ENCODE assay signal across 13 cellular contexts in the genomic region with DNA sequence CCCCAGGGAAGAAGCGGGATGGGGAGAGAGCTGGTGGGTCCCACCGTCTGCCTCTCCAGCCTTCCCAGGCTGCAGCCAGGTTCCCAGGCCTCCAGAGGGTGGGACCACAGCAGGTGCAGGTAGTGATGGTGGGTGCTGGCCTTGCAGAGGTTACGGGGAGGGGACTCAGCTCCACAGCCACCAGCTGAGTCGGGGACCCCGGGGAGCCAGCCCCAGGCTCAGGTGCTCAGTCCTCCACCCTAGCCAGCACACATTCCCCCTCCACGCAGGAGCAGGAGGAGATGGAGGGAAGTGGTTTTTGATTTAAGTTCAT. TPM values are rescaled to one million over a fixed set of nuclear protein-coding genes. Genes with fewer than 3 reads are reported as not detected.
DNase-seq lines count a peak whose midpoint lies in the region; ATAC-seq and TF ChIP-seq lines count a peak whose summit lies in the region.
"Had no signal": no experiment of that assay in that cellular context is flagged by ENCODE, and none has a peak within 500 bp of the region (broad histone marks: within the 10 kb centered on the region; RNA-seq: fewer than 3 reads in every experiment).

No MANE protein-coding gene starts in this region.

- H3K79me2 ChIP-seq in MM.1S (ENCODE audit: low read length) = no peaks in the 10 kb centered on the region

- no peaks in the 10 kb centered on the region for H4K20me1 ChIP-seq in MM.1S (ENCODE audit: insufficient read depth, low read length)

- H3K36me3 ChIP-seq in Caco-2 (ENCODE audit: control insufficient read depth, insufficient read depth, low read length) = peaks cover 1% of the 10 kb centered on the region; the same call in 1 of the 2 replicates
- no peaks in the 10 kb centered on the region for H3K36me3 ChIP-seq in MM.1S (replicated peaks; ENCODE audit: insufficient read depth, low read length)
- H3K36me3 ChIP-seq in endodermal cell (ENCODE audit: control insufficient read depth, insufficient read depth, low read length) = peaks cover 20% of the 10 kb centered on the region
- H3K36me3 ChIP-seq in H7 (replicated peaks; ENCODE audit: control insufficient read depth, insufficient read depth, low read length) = peaks cover 2% of the 10 kb centered on the region

- H3K4me3 ChIP-seq in Caco-2 (ENCODE audit: low read depth, low read length) = no peak overlapping the region
- H3K4me3 ChIP-seq in MM.1S (ENCODE audit: low read length) = no peak overlapping the region
- no peak overlapping the region for H3K4me3 ChIP-seq in endodermal cell (ENCODE audit: low read length)
- no peak overlapping the region for H3K4me3 ChIP-seq in H7 (ENCODE audit: insufficient read depth, low read depth, low read length)

- H3K27me3 ChIP-seq in Caco-2 (replicated peaks; ENCODE audit: control insufficient read depth, insufficient read depth, low read length) = no peaks in the 10 kb centered on the region
- H3K27me3 ChIP-seq in MM.1S (replicated peaks; ENCODE audit: insufficient read depth, low read length) = no peaks in the 10 kb centered on the region
- H3K27me3 ChIP-seq in endodermal cell (ENCODE audit: control insufficient read depth, insufficient read depth, low read length, poor library complexity, severe bottlenecking) = no peaks in the 10 kb centered on the region
- peaks cover 10% of the 10 kb centered on the region for H3K27me3 ChIP-seq in H7 (ENCODE audit: control insufficient read depth, insufficient read depth, low read length)

- ATAC-seq in natural killer cell = no peak

- no peaks in the 10 kb centered on the region for H3K9me3 Mint-ChIP-seq in Caco-2 (ENCODE audit: unreplicated experiment)
- no peaks in the 10 kb centered on the region for H3K9me3 Mint-ChIP-seq in natural killer cell
- H3K9me3 Mint-ChIP-seq in endodermal cell = no peaks in the 10 kb centered on the region
- H3K9me3 Mint-ChIP-seq: activated T-helper 17 cell treated with anti-CD3 and anti-CD28 coated beads, Interleukin-2, amount 50 U/mL, for 72 hours; T-cell had no signal

- no peak overlapping the region for H3K9ac ChIP-seq in MM.1S (ENCODE audit: low read length)
- no peak overlapping the region for H3K9ac ChIP-seq in endodermal cell (ENCODE audit: extremely low read depth, low read length, poor library complexity, severe bottlenecking)

- no peaks in the 10 kb centered on the region for H3K9me2 ChIP-seq in MM.1S (replicated peaks; ENCODE audit: insufficient read depth, low read length)

- H2AFZ ChIP-seq in MM.1S (ENCODE audit: low read length) = no peak overlapping the region

- no peak overlapping the region for H3K4me3 Mint-ChIP-seq in Caco-2 (ENCODE audit: unreplicated experiment)
- H3K4me3 Mint-ChIP-seq in natural killer cell = no peak overlapping the region
- H3K4me3 Mint-ChIP-seq in endodermal cell = no peak overlapping the region
- H3K4me3 Mint-ChIP-seq: activated T-helper 17 cell treated with anti-CD3 and anti-CD28 coated beads, Interleukin-2, amount 50 U/mL, for 72 hours; T-cell had no signal

- 0 out of 2 replicates have a peak, but pooled peaks cover 5% of the 10 kb centered on the region for H3F3A ChIP-seq in MM.1S (ENCODE audit: insufficient read depth, low read length)

- H3K36me3 Mint-ChIP-seq in Caco-2 (ENCODE audit: insufficient read depth, unreplicated experiment) (peaks cover 26% of the 10 kb centered on the region), natural killer cell (no peaks in the 10 kb centered on the region), endodermal cell (ENCODE audit: low read depth) (peaks cover 15% of the 10 kb centered on the region)

- CTCF ChIA-PET in Caco-2 (lab: Charles Lee) (no interaction called here), RWPE1 (lab: Yijun Ruan, JAX) (interaction anchor here (0.7 to 0.9 kb wide), 2 partner anchors 9 to 18 kb away, joined by 3 to 4 read pairs; no protein-coding TSS in a partner anchor)

- H3K9me3 ChIP-seq in Caco-2 (no peaks in the 10 kb centered on the region), MM.1S (replicated peaks; ENCODE audit: insufficient read depth, low read length) (no peaks in the 10 kb centered on the region), endodermal cell (ENCODE audit: control insufficient read depth, low read length) (no peaks in the 10 kb centered on the region)
- H3K9me3 ChIP-seq: psoas muscle had no signal

- H3K27ac ChIP-seq in RWPE1 = peak overlapping the region; percentile 99
- H3K27ac ChIP-seq in MM.1S (ENCODE audit: low read length) = no peak overlapping the region
- no peak overlapping the region for H3K27ac ChIP-seq in endodermal cell (ENCODE audit: low read depth, low read length)

- TF ChIP-seq CTCF in Caco-2 (IDR thresholded peaks at IDR 0.05; ENCODE audit: insufficient read depth in 1 of 2, low read depth in 1 of 2, low read length in 1 of 2, severe bottlenecking in 1 of 2, unreplicated experiment in 1 of 2) = no peak
- no peak for TF ChIP-seq CTCF in RWPE1 (conservative IDR thresholded peaks at IDR 0.05; ENCODE audit: low read depth)
- TF ChIP-seq CTCF in natural killer cell (IDR thresholded peaks at IDR 0.05) = no peak
- no peak for TF ChIP-seq CTCF in MM.1S (IDR thresholded peaks at IDR 0.05; ENCODE audit: low read length)
- TF ChIP-seq CTCF in endodermal cell (conservative IDR thresholded peaks at IDR 0.05) = no peak

- 96% methylated on average over 6 of the region's 6 CpGs; no CpG with 5 or more reads in 1 of the 2 experiments for WGBS in endodermal cell (ENCODE audit: insufficient coverage in 1 of 2, insufficient read length in 1 of 2), 2 experiments

- H3K27ac Mint-ChIP-seq in Caco-2 (ENCODE audit: unreplicated experiment) (no peak overlapping the region), natural killer cell (peak overlapping the region; percentile 48), endodermal cell (no peak overlapping the region)
- H3K27ac Mint-ChIP-seq: T-cell had no signal

- H3K27me3 Mint-ChIP-seq in Caco-2 (ENCODE audit: insufficient read depth, unreplicated experiment) (no peaks in the 10 kb centered on the region), natural killer cell (ENCODE audit: low read depth in 2 of 2) (no peaks in the 10 kb centered on the region), endodermal cell (ENCODE audit: insufficient read depth) (peaks cover 18% of the 10 kb centered on the region)
- H3K27me3 Mint-ChIP-seq: activated T-helper 17 cell treated with anti-CD3 and anti-CD28 coated beads, Interleukin-2, amount 50 U/mL, for 72 hours; T-cell had no signal

- H3K4me1 ChIP-seq in Caco-2 (peaks cover 10% of the 10 kb centered on the region), MM.1S (ENCODE audit: low read length) (no peaks in the 10 kb centered on the region), endodermal cell (ENCODE audit: control insufficient read depth, insufficient read depth, low read length) (no peaks in the 10 kb centered on the region)

- peaks cover 6% of the 10 kb centered on the region for H3K4me1 Mint-ChIP-seq in Caco-2 (ENCODE audit: low read depth, unreplicated experiment)
- peaks cover 11 to 19% of the 10 kb centered on the region in 2 donors for H3K4me1 Mint-ChIP-seq in natural killer cell
- peaks cover 4% of the 10 kb centered on the region for H3K4me1 Mint-ChIP-seq in endodermal cell

- POLR2A ChIA-PET in Caco-2 (lab: Charles Lee) = interaction anchor here (0.6 kb wide), 1 partner anchor 17 kb away, joined by 3 read pairs; no protein-coding TSS in a partner anchor
- POLR2A ChIA-PET in RWPE1 (lab: Yijun Ruan, JAX; ENCODE audit: low non-redundant PET) = no interaction called here

- DNase-seq in Caco-2 = no peak
- DNase-seq in RWPE1 (ENCODE audit: low spot score) = no peak
- no peak for DNase-seq in natural killer cell
- DNase-seq in MM.1S = no peak
- DNase-seq in endodermal cell = no peak
- no peak for DNase-seq in H7
- DNase-seq: DND-41, NCI-H1092 treated with DMSO at 0.1 percent for 48 hours, NCI-H446, OCI-M1 had no signal

- H3K4me2 ChIP-seq in MM.1S (ENCODE audit: low read depth, low read length) = no peak overlapping the region

- BruUV-seq in Caco-2 (replicated peaks; lab: Mats Ljungman, UMichigan) = TSS peak; percentile 59

- intact Hi-C loops in Caco-2 (cut with micrococcal nuclease; ENCODE audit: unreplicated experiment) (no loop called here), natural killer cell (cut with micrococcal nuclease) (no loop called here)

RNA-seq across cellular contexts. Expression of gene TP53I13, which starts 5.0 kb away (rescaled TPM):
- total RNA-seq in Caco-2 (2022) = 43.9 and 49.2 TPM in 2 replicates
- total RNA-seq in natural killer cell = 100 to 1,000 TPM; 122 to 148 (median 148) TPM
- total RNA-seq in endodermal cell = 10 to 100 TPM; 21.7 to 31.0 TPM
- 34.6 TPM for polyA plus RNA-seq in endodermal cell (2013, experiment 1 of 2)
- 33.7 TPM for polyA plus RNA-seq in endodermal cell (2013, experiment 2 of 2)
- total RNA-seq in H7 (2014; rRNA removed; shearing (Covaris generic)) = 42.9 and 45.8 TPM in 2 replicates

RNA-seq across cellular contexts. Expression of gene ABHD15, which starts 6.7 kb away (rescaled TPM):
- total RNA-seq in Caco-2 (2022) (9.6 and 10.5 TPM in 2 replicates), natural killer cell (10 to 100 TPM; 31.7 to 33.8 (median 33.1) TPM), endodermal cell (1 to 10 TPM; 1.4 to 2.1 TPM)
- polyA plus RNA-seq in endodermal cell (2013, experiment 1 of 2) = 1.9 TPM
- 1.4 TPM for polyA plus RNA-seq in endodermal cell (2013, experiment 2 of 2)
- 1.7 TPM in 2 replicates for total RNA-seq in H7 (2014; rRNA removed; shearing (Covaris generic))

RNA-seq across cellular contexts. Expression of gene GIT1, which starts 15.9 kb away (rescaled TPM):
- total RNA-seq in Caco-2 (2022) (46.5 and 47.0 TPM in 2 replicates), natural killer cell (10 to 100 TPM; 39.4 to 61.4 (median 54.6) TPM), endodermal cell (10 to 100 TPM; 45.0 to 61.8 TPM)
- polyA plus RNA-seq in endodermal cell (2013, experiment 1 of 2) = 47.1 TPM
- polyA plus RNA-seq in endodermal cell (2013, experiment 2 of 2) = 48.9 TPM
- 40.3 and 46.1 TPM in 2 replicates for total RNA-seq in H7 (2014; rRNA removed; shearing (Covaris generic))

RNA-seq across cellular contexts. Expression of gene ANKRD13B, which starts 19.4 kb away (rescaled TPM):
- total RNA-seq in Caco-2 (2022) (7.7 and 10.4 TPM in 2 replicates), natural killer cell (1 to 10 TPM; 2.3 to 6.6 (median 4.0) TPM), endodermal cell (1 to 10 TPM; 2.2 to 2.6 TPM)
- polyA plus RNA-seq in endodermal cell (2013, experiment 1 of 2) = 36.5 TPM
- 28.4 TPM for polyA plus RNA-seq in endodermal cell (2013, experiment 2 of 2)
- 11.1 and 11.9 TPM in 2 replicates for total RNA-seq in H7 (2014; rRNA removed; shearing (Covaris generic))

RNA-seq across cellular contexts. Expression of gene CORO6, which starts 49.2 kb away (rescaled TPM):
- total RNA-seq in Caco-2 (2022) (2.8 and 2.9 TPM in 2 replicates), natural killer cell (10 to 100 TPM in 1 of 3 donors, 1 to 10 TPM in 2; 2.4 to 18.7 (median 3.9) TPM), endodermal cell (under 1 TPM; 0.86 to 1.00 TPM)
- 6.2 TPM for polyA plus RNA-seq in endodermal cell (2013, experiment 1 of 2)
- polyA plus RNA-seq in endodermal cell (2013, experiment 2 of 2) = 5.3 TPM
- total RNA-seq in H7 (2014; rRNA removed; shearing (Covaris generic)) = 3.9 and 6.9 TPM in 2 replicates

Comparison
In these comparisons a context has a peak if more than half of its experiments do, and no peak if none do; other contexts are left out.
1. H3K27ac Mint-ChIP-seq: peak in natural killer cell (2 of 2); none in Caco-2 (single experiment) and endodermal cell (single experiment).